Comparison of ENCODE assay signal across 8 cellular contexts in genomic region chrX:129318375-129318774, GRCh38.
DNase-seq lines count a peak whose midpoint lies in the region; TF ChIP-seq lines count a peak whose summit lies in the region.

No MANE protein-coding gene starts in this region.

- H3K27me3 ChIP-seq in adrenal gland = no peaks in the 10 kb centered on the region

- no peak overlapping the region for H3K4me3 ChIP-seq in Jurkat, Clone E6-1 (ENCODE audit: low read length)
- H3K4me3 ChIP-seq in adrenal gland = no peak overlapping the region

- no peak overlapping the region for H3K27ac ChIP-seq in adrenal gland

- DNase-seq in DMS153 treated with DMSO at 0.1 percent for 48 hours (lab: John Stamatoyannopoulos, UW; ENCODE audit: unreplicated experiment) (peak; percentile 25), DMS153 (lab: John Stamatoyannopoulos, UW) (no peak), adrenal gland (peak in 5 of 7 donors; percentile 15 to 52 (median 40)), mucosa of gallbladder (ENCODE audit: low spot score) (peak; percentile 12), NCI-H446 treated with DMSO at 0.1 percent for 48 hours (lab: John Stamatoyannopoulos, UW) (no peak), NCI-H774 (lab: John Stamatoyannopoulos, UW) (no peak)
- DNase-seq in Jurkat, Clone E6-1 (ENCODE audit: low read depth, low spot score) = peak; percentile 31
- no peak for DNase-seq in activated CD4-positive, alpha-beta T cell treated with anti-CD3 and anti-CD28 coated beads, Interleukin-2, amount 50 U/mL, for 1 hour

- no peaks in the 10 kb centered on the region for H3K4me1 ChIP-seq in adrenal gland (replicated peaks in 1 of 2)

- 21 to 60% (median 47%) methylated on average over 1 of the region's 1 CpG for WGBS in adrenal gland, 4 donors

- TF ChIP-seq POLR2A in adrenal gland (IDR thresholded peaks at IDR 0.05) = no peak

- peak in 5 of 6 experiments; percentile 13 to 37 (median 25) for TF ChIP-seq CTCF in adrenal gland (IDR thresholded peaks at IDR 0.05)

- no peaks in the 10 kb centered on the region for H3K9me3 ChIP-seq in adrenal gland (replicated peaks in 1 of 3)

- no peaks in the 10 kb centered on the region for H3K36me3 ChIP-seq in adrenal gland (replicated peaks in 1 of 2)

- intact Hi-C loops in adrenal gland (cut with DNase I) = no loop called here

Comparison
In these comparisons a context has a peak if more than half of its experiments do, and no peak if none do; other contexts are left out.
1. DNase-seq: peak in DMS153 treated with DMSO at 0.1 percent for 48 hours (single experiment), Jurkat, Clone E6-1 (single experiment), adrenal gland (5 of 7) and mucosa of gallbladder (single experiment); none in DMS153 (single experiment), NCI-H446 treated with DMSO at 0.1 percent for 48 hours (single experiment), activated CD4-positive, alpha-beta T cell treated with anti-CD3 and anti-CD28 coated beads, Interleukin-2, amount 50 U/mL, for 1 hour (single experiment) and NCI-H774 (single experiment).